Comparison of ENCODE assay signal across 8 cellular contexts in the genomic region with DNA sequence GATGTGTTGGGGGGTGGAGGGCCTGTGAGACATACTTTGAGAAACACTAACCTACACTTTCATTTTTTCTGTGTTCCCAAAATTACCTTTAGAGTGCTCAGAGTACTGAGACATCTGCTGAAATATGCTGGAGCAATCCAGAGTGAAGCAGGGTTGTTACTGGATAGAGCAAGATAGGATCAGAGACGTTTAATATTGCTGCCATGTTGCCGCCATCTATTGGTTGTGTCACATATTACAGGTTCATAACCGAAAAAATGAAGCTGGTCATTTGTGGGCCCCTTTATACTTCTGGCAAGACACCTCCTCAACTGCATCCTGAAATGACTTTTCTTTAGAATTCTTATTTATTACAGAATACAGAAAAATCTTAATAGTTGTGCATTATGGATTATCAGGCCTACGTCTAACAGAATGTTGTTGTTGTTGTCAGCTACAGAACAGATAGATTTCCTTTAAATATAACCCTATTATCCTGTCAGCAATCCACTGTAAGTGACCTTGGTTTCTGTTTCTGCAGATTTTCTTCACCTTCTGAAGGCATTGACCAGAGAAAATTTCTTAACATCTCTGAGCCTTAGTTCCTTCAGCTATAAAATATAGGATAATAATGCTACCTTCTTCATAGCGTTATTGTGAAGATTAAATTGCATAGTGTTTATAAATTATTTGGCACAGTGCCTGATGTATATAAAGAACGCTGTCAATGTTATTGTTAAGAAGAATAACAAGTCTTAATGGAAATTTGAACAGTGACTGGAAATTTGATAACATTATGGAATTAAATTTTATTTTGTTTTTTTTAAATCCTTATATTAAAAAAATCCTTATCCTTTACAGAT. TPM values are rescaled to one million over a fixed set of nuclear protein-coding genes. Genes with fewer than 3 reads are reported as not detected.
DNase-seq lines count a peak whose midpoint lies in the region; ATAC-seq, FAIRE-seq and TF ChIP-seq lines count a peak whose summit lies in the region.

No MANE protein-coding gene starts in this region.

- H3K27me3 Mint-ChIP-seq in CD14-positive monocyte (ENCODE audit: low read depth in 3 of 3) = peaks cover 0 to 5% (median 0%) of the 10 kb centered on the region in 3 donors
- peaks cover 4% of the 10 kb centered on the region for H3K27me3 Mint-ChIP-seq in activated T-cell treated with anti-CD3 and anti-CD28 coated beads, Interleukin-2, amount 50 U/mL, for 72 hours (ENCODE audit: low read depth)
- no peaks in the 10 kb centered on the region for H3K27me3 Mint-ChIP-seq in glutamatergic neuron (ENCODE audit: unreplicated experiment)
- peaks cover 3% of the 10 kb centered on the region for H3K27me3 Mint-ChIP-seq in progenitor cell of endocrine pancreas

- peak; percentile 84 for TF ChIP-seq CTCF in CD14-positive monocyte (IDR thresholded peaks at IDR 0.05)
- peak; percentile 79 for TF ChIP-seq CTCF in glutamatergic neuron (IDR thresholded peaks at IDR 0.05; ENCODE audit: partially characterized antibody, unreplicated experiment)
- peak; percentile 79 for TF ChIP-seq CTCF in progenitor cell of endocrine pancreas (IDR thresholded peaks at IDR 0.05; ENCODE audit: unreplicated experiment)

- peak; percentile 58 for FAIRE-seq in GM18507 (lab: Jason Lieb, UNC)

- intact Hi-C loops in CD14-positive monocyte (cut with micrococcal nuclease) = loop anchor here (10.0 kb wide), 4 partner anchors 130 to 670 kb away; a partner anchor contains a TSS

- H3K9me3 Mint-ChIP-seq in CD14-positive monocyte (no peaks in the 10 kb centered on the region), glutamatergic neuron (ENCODE audit: unreplicated experiment) (no peaks in the 10 kb centered on the region), progenitor cell of endocrine pancreas (ENCODE audit: low read depth) (no peaks in the 10 kb centered on the region)
- H3K9me3 Mint-ChIP-seq in activated T-cell treated with anti-CD3 and anti-CD28 coated beads, Interleukin-2, amount 50 U/mL, for 72 hours = no peaks in the 10 kb centered on the region

- H3K27ac Mint-ChIP-seq in CD14-positive monocyte (peak overlapping the region in 2 of 7 donors; percentile 26 to 79), glutamatergic neuron (ENCODE audit: unreplicated experiment) (no peak overlapping the region), progenitor cell of endocrine pancreas (no peak overlapping the region)
- H3K27ac Mint-ChIP-seq in activated T-cell treated with anti-CD3 and anti-CD28 coated beads, Interleukin-2, amount 50 U/mL, for 72 hours = no peak overlapping the region

- DNase-seq in CD14-positive monocyte (ENCODE audit: low spot score) (no peak), GM18507 (ENCODE audit: extremely low spot score, insufficient read length, low read depth) (no peak), NCI-H748 treated with DMSO at 0.1 percent for 48 hours (lab: John Stamatoyannopoulos, UW) (peak; percentile 69), glutamatergic neuron (no peak), progenitor cell of endocrine pancreas (ENCODE audit: low spot score, unreplicated experiment) (peak; percentile 16)
- peak; percentile 32 to 49 for DNase-seq in activated T-cell treated with anti-CD3 and anti-CD28 coated beads, Interleukin-2, amount 50 U/mL, for 72 hours

- peaks cover 27% of the 10 kb centered on the region for H3K4me1 Mint-ChIP-seq in CD14-positive monocyte
- peaks cover 32% of the 10 kb centered on the region for H3K4me1 Mint-ChIP-seq in activated T-cell treated with anti-CD3 and anti-CD28 coated beads, Interleukin-2, amount 50 U/mL, for 72 hours (ENCODE audit: low read depth)
- H3K4me1 Mint-ChIP-seq in glutamatergic neuron (ENCODE audit: low read depth, unreplicated experiment) = no peaks in the 10 kb centered on the region
- H3K4me1 Mint-ChIP-seq in progenitor cell of endocrine pancreas (ENCODE audit: low read depth) = peaks cover 4% of the 10 kb centered on the region

- peak; percentile 47 for ATAC-seq in HG03460 (IDR thresholded peaks at IDR 0.05; ENCODE audit: unreplicated experiment)
- peak; percentile 75 to 79 for ATAC-seq in activated T-cell treated with anti-CD3 and anti-CD28 coated beads, Interleukin-2, amount 50 U/mL, for 72 hours (replicated peaks in 1 of 2)
- ATAC-seq in HG03520 (IDR thresholded peaks at IDR 0.05; ENCODE audit: unreplicated experiment) = no peak

- no peak overlapping the region for H3K4me3 Mint-ChIP-seq in CD14-positive monocyte
- H3K4me3 Mint-ChIP-seq in activated T-cell treated with anti-CD3 and anti-CD28 coated beads, Interleukin-2, amount 50 U/mL, for 72 hours = no peak overlapping the region
- H3K4me3 Mint-ChIP-seq in glutamatergic neuron (ENCODE audit: unreplicated experiment) = no peak overlapping the region
- H3K4me3 Mint-ChIP-seq in progenitor cell of endocrine pancreas (ENCODE audit: low read depth) = no peak overlapping the region

- H3K36me3 Mint-ChIP-seq in CD14-positive monocyte = no peaks in the 10 kb centered on the region
- no peaks in the 10 kb centered on the region for H3K36me3 Mint-ChIP-seq in activated T-cell treated with anti-CD3 and anti-CD28 coated beads, Interleukin-2, amount 50 U/mL, for 72 hours (ENCODE audit: insufficient read depth in 2 of 2)
- no peaks in the 10 kb centered on the region for H3K36me3 Mint-ChIP-seq in glutamatergic neuron (ENCODE audit: unreplicated experiment)
- H3K36me3 Mint-ChIP-seq in progenitor cell of endocrine pancreas (ENCODE audit: insufficient read depth) = no peaks in the 10 kb centered on the region

RNA-seq across cellular contexts. Expression of a gene that starts 16.2 kb away (rescaled TPM):
- 10 to 100 TPM; 54.5 to 73.6 TPM for polyA plus RNA-seq in CD14-positive monocyte
- 100 to 1,000 TPM; 104 to 105 TPM for total RNA-seq in activated T-cell treated with anti-CD3 and anti-CD28 coated beads, Interleukin-2, amount 50 U/mL, for 72 hours
- total RNA-seq in glutamatergic neuron (ENCODE audit: unreplicated experiment) (75.9 TPM), progenitor cell of endocrine pancreas (75.7 and 80.0 TPM in 2 replicates)

Comparison
In these comparisons a context has a peak if more than half of its experiments do, and no peak if none do; other contexts are left out.
1. DNase-seq: peak in NCI-H748 treated with DMSO at 0.1 percent for 48 hours (single experiment), activated T-cell treated with anti-CD3 and anti-CD28 coated beads, Interleukin-2, amount 50 U/mL, for 72 hours (2 of 2) and progenitor cell of endocrine pancreas (single experiment); none in CD14-positive monocyte (single experiment), GM18507 (single experiment) and glutamatergic neuron (single experiment).
2. Peak in every context shown above with its lines, with median percentiles within 50 percentile points of each other: CTCF ChIP-seq.